In genomic region chr4:110022457-110022856, GRCh38 we compare ENCODE assay signal across 37 cellular contexts.
DNase-seq lines count a peak whose midpoint lies in the region; ATAC-seq, FAIRE-seq and TF ChIP-seq lines count a peak whose summit lies in the region.
"Had no signal": no experiment of that assay in that cellular context is flagged by ENCODE, and none has a peak within 500 bp of the region (broad histone marks: within the 10 kb centered on the region; RNA-seq: fewer than 3 reads in every experiment).

No MANE protein-coding gene starts in this region.

- WGBS in HepG2 (ENCODE audit: low lambda C conversion rate), result 22% methylated on average over 4 of the region's 4 CpGs
- 66% methylated on average over 3 of the region's 4 CpGs for WGBS in right lobe of liver (ENCODE audit: insufficient coverage, low coverage, low lambda C conversion rate, missing lambda C conversion rate)
- WGBS in IMR-90 (ENCODE audit: extremely low coverage in 2 of 2, insufficient read length in 1 of 2), 2 experiments, result 90% methylated on average over 2 of the region's 4 CpGs; no CpG with 5 or more reads in 1 of the 2 experiments
- whole genome bisulfite sequencing in K562 (ENCODE audit: insufficient coverage, low coverage, missing lambda C conversion rate), result 0% methylated on average over 4 of the region's 4 CpGs
- WGBS in esophagus muscularis mucosa, result 96% methylated on average over 4 of the region's 4 CpGs

- H4K8ac ChIP-seq in IMR-90 (ENCODE audit: low read depth in 2 of 2, low read length in 2 of 2), result no peak overlapping the region

- H3K4me3 ChIP-seq in HepG2 (replicated peaks in 1 of 3; ENCODE audit: insufficient read depth in 1 of 3, low read depth in 2 of 3, low read length in 3 of 3) (no peak overlapping the region), right lobe of liver (no peak overlapping the region), IMR-90 (ENCODE audit: insufficient read depth, low read depth, low read length) (no peak overlapping the region), K562 (no peak overlapping the region), esophagus muscularis mucosa (no peak overlapping the region)
- H3K4me3 ChIP-seq: A549; BLaER1; BLaER1 treated with 17β-estradiol and CSF1 and Interleukin-3, amounts not matched to agents 10 nM and 100 nM had no signal

- no peak overlapping the region for H3K18ac ChIP-seq in IMR-90 (ENCODE audit: low read depth, low read length)

- TF ChIP-seq RAD21 in HepG2 (CRISPR knock-in tag; IDR thresholded peaks at IDR 0.05) (no peak), IMR-90 (IDR thresholded peaks at IDR 0.05; ENCODE audit: low read length) (no peak), K562 (CRISPR knock-in tag; conservative IDR thresholded peaks at IDR 0.05 in 1 of 2, IDR thresholded peaks at IDR 0.05 in 1 of 2) (no peak)

- H4K20me1 ChIP-seq in HepG2 (ENCODE audit: insufficient read depth, low read length), result no peaks in the 10 kb centered on the region
- H4K20me1 ChIP-seq in IMR-90 (ENCODE audit: insufficient read depth, low read length), result no peaks in the 10 kb centered on the region
- no peaks in the 10 kb centered on the region for H4K20me1 ChIP-seq in K562 (replicated peaks; ENCODE audit: control insufficient read depth, insufficient read depth, low read length)
- H4K20me1 ChIP-seq: BLaER1; BLaER1 treated with 17β-estradiol and CSF1 and Interleukin-3, amounts not matched to agents 10 nM and 100 nM had no signal

- POLR2A ChIA-PET in HepG2 (lab: Yijun Ruan, JAX) (no interaction called here), IMR-90 (lab: Charles Lee; ENCODE audit: unreplicated experiment) (no interaction called here), K562 (lab: Yijun Ruan, JAX) (no interaction called here)

- H3K27ac Mint-ChIP-seq in osteocyte (ENCODE audit: unreplicated experiment), result no peak overlapping the region
- H3K27ac Mint-ChIP-seq: B cell; CD14-positive monocyte; CD4-positive, alpha-beta T cell; CD4-positive, CD25-positive, alpha-beta regulatory T cell; CD8-positive, alpha-beta T cell had no signal

- no peak overlapping the region for H2BK15ac ChIP-seq in IMR-90 (ENCODE audit: low read depth, low read length)

- no peak overlapping the region for H2BK120ac ChIP-seq in IMR-90 (ENCODE audit: low read depth, low read length)

- H3K36me3 ChIP-seq in HepG2 (replicated peaks in 1 of 2; ENCODE audit: control insufficient read depth in 1 of 2, insufficient read depth in 2 of 2, low read length in 2 of 2), result no peaks in the 10 kb centered on the region
- H3K36me3 ChIP-seq in right lobe of liver, result no peaks in the 10 kb centered on the region
- no peaks in the 10 kb centered on the region for H3K36me3 ChIP-seq in IMR-90 (ENCODE audit: control insufficient read depth, insufficient read depth, low read length)
- H3K36me3 ChIP-seq in K562 (ENCODE audit: control insufficient read depth, insufficient read depth, low read length), result no peaks in the 10 kb centered on the region
- no peaks in the 10 kb centered on the region for H3K36me3 ChIP-seq in esophagus muscularis mucosa
- H3K36me3 ChIP-seq: BE2C; BLaER1; BLaER1 treated with 17β-estradiol and CSF1 and Interleukin-3, amounts not matched to agents 10 nM and 100 nM had no signal

- H3K9ac ChIP-seq in HepG2 (ENCODE audit: insufficient read depth, low read depth, low read length), result no peak overlapping the region
- no peak overlapping the region for H3K9ac ChIP-seq in IMR-90 (ENCODE audit: low read depth, low read length)
- no peak overlapping the region for H3K9ac ChIP-seq in K562 (ENCODE audit: insufficient read depth in 1 of 2, low read depth in 2 of 2, low read length in 2 of 2)
- H3K9ac ChIP-seq: BLaER1; BLaER1 treated with 17β-estradiol and CSF1 and Interleukin-3, amounts not matched to agents 10 nM and 100 nM had no signal

- H3K14ac ChIP-seq in IMR-90 (replicated peaks; ENCODE audit: low read depth, low read length), result no peak overlapping the region

- dilution Hi-C loops in IMR-90 (cut with HindIII; ENCODE audit: low sequenced_read_pairs, unreplicated experiment), result no loop called here

- H2AK9ac ChIP-seq in IMR-90 (replicated peaks; ENCODE audit: low read depth, low read length, poor library complexity), result no peak overlapping the region

- H3K23ac ChIP-seq in IMR-90 (ENCODE audit: low read depth, low read length), result no peak overlapping the region

- TF ChIP-seq POLR2A in HepG2 (IDR thresholded peaks at IDR 0.05; ENCODE audit: insufficient read depth in 1 of 2, low read depth in 2 of 2, low read length in 2 of 2), result no peak
- no peak for TF ChIP-seq POLR2A in right lobe of liver (IDR thresholded peaks at IDR 0.05)
- TF ChIP-seq POLR2A in IMR-90 (IDR thresholded peaks at IDR 0.05; ENCODE audit: low read depth, low read length), result no peak
- TF ChIP-seq POLR2A in K562 (conservative IDR thresholded peaks at IDR 0.05), result no peak
- TF ChIP-seq POLR2A in esophagus muscularis mucosa (IDR thresholded peaks at IDR 0.05; ENCODE audit: low read depth), result no peak

- H3K4ac ChIP-seq in IMR-90 (ENCODE audit: low read depth, low read length), result no peak overlapping the region

- peaks cover 0 to 10% of the 10 kb centered on the region in 2 experiments; a peak in 3 of 5 replicates for H3K27me3 ChIP-seq in HepG2 (ENCODE audit: control insufficient read depth in 1 of 2, insufficient read depth in 2 of 2, low read length in 2 of 2)
- H3K27me3 ChIP-seq in right lobe of liver, result no peaks in the 10 kb centered on the region
- H3K27me3 ChIP-seq in IMR-90 (ENCODE audit: control insufficient read depth, insufficient read depth, low read length), result no peaks in the 10 kb centered on the region; the same call in 1 of the 2 replicates
- peaks cover 2 to 4% of the 10 kb centered on the region in 2 experiments; a peak in 1 of 5 replicates for H3K27me3 ChIP-seq in K562 (ENCODE audit: control insufficient read depth in 2 of 2, insufficient read depth in 2 of 2, low read length in 2 of 2)
- H3K27me3 ChIP-seq in esophagus muscularis mucosa, result no peaks in the 10 kb centered on the region
- H3K27me3 ChIP-seq: BLaER1 had no signal

- H3K9me3 ChIP-seq in HepG2 (ENCODE audit: low read length) (no peaks in the 10 kb centered on the region), right lobe of liver (no peaks in the 10 kb centered on the region), IMR-90 (ENCODE audit: control insufficient read depth, insufficient read depth, low read length) (no peaks in the 10 kb centered on the region), K562 (replicated peaks; ENCODE audit: control insufficient read depth, insufficient read depth, low read depth, low read length) (no peaks in the 10 kb centered on the region), esophagus muscularis mucosa (no peaks in the 10 kb centered on the region)
- H3K9me3 ChIP-seq: A549, BE2C, BLaER1, Caco-2 had no signal

- CTCF ChIA-PET in HepG2 (lab: Yijun Ruan, JAX; ENCODE audit: low intra/inter-chr PET ratio, low total read pairs), result no interaction called here
- CTCF ChIA-PET in IMR-90 (lab: Yijun Ruan, JAX), result interaction anchor here (1.0 kb wide), 1 partner anchor 16 kb away, joined by 4 read pairs; no protein-coding TSS in a partner anchor
- CTCF ChIA-PET in K562 (lab: Yijun Ruan, JAX; ENCODE audit: low intra/inter-chr PET ratio), result no interaction called here

- no peak for ATAC-seq in HepG2
- no peak for ATAC-seq in right lobe of liver
- no peak for ATAC-seq in IMR-90 (ENCODE audit: low read depth)
- no peak for ATAC-seq in K562
- ATAC-seq: A549; CD8-positive, alpha-beta T cell had no signal

- peaks cover 10% of the 10 kb centered on the region for H3K4me1 ChIP-seq in HepG2 (ENCODE audit: insufficient read depth, low read length)
- H3K4me1 ChIP-seq in right lobe of liver, result no peaks in the 10 kb centered on the region
- H3K4me1 ChIP-seq in IMR-90 (ENCODE audit: control insufficient read depth, insufficient read depth, low read length), result no peaks in the 10 kb centered on the region
- no peaks in the 10 kb centered on the region for H3K4me1 ChIP-seq in K562 (replicated peaks in 1 of 2; ENCODE audit: control insufficient read depth in 2 of 2, insufficient read depth in 2 of 2, low read length in 2 of 2)
- H3K4me1 ChIP-seq in esophagus muscularis mucosa, result no peaks in the 10 kb centered on the region
- H3K4me1 ChIP-seq: BE2C had no signal

- in situ Hi-C loops in HepG2 (cut with HindIII; ENCODE audit: extremely low pct_ligation_motif_present, low pct_unique_long_range_greater_than_20kb), result loop anchor here (25.0 kb wide), 1 partner anchor 1615 kb away; no protein-coding TSS in a partner anchor
- in situ Hi-C loops in IMR-90 (cut with MboI; ENCODE audit: low sequenced_read_pairs), result loop anchor here (25.0 kb wide), 1 partner anchor 290 kb away; no protein-coding TSS in a partner anchor
- in situ Hi-C loops in K562 (cut with MboI), result no loop called here

- intact Hi-C loops in HepG2 (cut with micrococcal nuclease; ENCODE audit: unreplicated experiment) (no loop called here), right lobe of liver (cut with DNase I) (no loop called here), IMR-90 (cut with micrococcal nuclease) (no loop called here), K562 (cut with micrococcal nuclease) (no loop called here), esophagus muscularis mucosa (cut with DNase I) (no loop called here), head of caudate nucleus (cut with DNase I) (no loop called here)

- H2AFZ ChIP-seq in HepG2 (ENCODE audit: low read length) (no peak overlapping the region), IMR-90 (replicated peaks; ENCODE audit: low read length, poor library complexity) (no peak overlapping the region), K562 (ENCODE audit: low read depth, low read length) (no peak overlapping the region)

- H3K79me1 ChIP-seq in IMR-90 (ENCODE audit: low read depth in 1 of 2, low read length in 2 of 2), result no peaks in the 10 kb centered on the region

- peaks cover 20% of the 10 kb centered on the region for H3K4me1 Mint-ChIP-seq in osteocyte (ENCODE audit: unreplicated experiment)
- H3K4me1 Mint-ChIP-seq: B cell had no signal

- no peaks in the 10 kb centered on the region for H3K36me3 Mint-ChIP-seq in osteocyte (ENCODE audit: unreplicated experiment)
- H3K36me3 Mint-ChIP-seq: CD4-positive, alpha-beta memory T cell; CD4-positive, CD25-positive, alpha-beta regulatory T cell; CD8-positive, alpha-beta memory T cell; CD8-positive, alpha-beta T cell had no signal

- no peak overlapping the region for H3K56ac ChIP-seq in IMR-90 (ENCODE audit: extremely low read depth, insufficient read depth, low read length)

- H3K79me2 ChIP-seq in HepG2 (ENCODE audit: insufficient read depth, low read length), result no peaks in the 10 kb centered on the region
- H3K79me2 ChIP-seq in K562 (ENCODE audit: control insufficient read depth, insufficient read depth, low read length), result no peaks in the 10 kb centered on the region

- TF ChIP-seq CTCF in HepG2 (CRISPR knock-in tag; IDR thresholded peaks at IDR 0.05) (no peak), right lobe of liver (IDR thresholded peaks at IDR 0.05) (no peak), IMR-90 (conservative IDR thresholded peaks at IDR 0.05; ENCODE audit: low read depth, low read length) (no peak), K562 (IDR thresholded peaks at IDR 0.05 in 2 of 3, conservative IDR thresholded peaks at IDR 0.05 in 1 of 3; ENCODE audit: insufficient read depth in 2 of 3, low read depth in 1 of 3, low read length in 3 of 3) (no peak), esophagus muscularis mucosa (IDR thresholded peaks at IDR 0.05) (no peak), osteocyte (IDR thresholded peaks at IDR 0.05) (no peak)

- TF ChIP-seq EP300 in HepG2 (IDR thresholded peaks at IDR 0.05; ENCODE audit: low read depth in 2 of 2, low read length in 2 of 2) (no peak), HepG2 (CRISPR knock-in tag; IDR thresholded peaks at IDR 0.05; ENCODE audit: borderline replicate concordance) (no peak), K562 (IDR thresholded peaks at IDR 0.05; ENCODE audit: low read length) (no peak), esophagus muscularis mucosa (IDR thresholded peaks at IDR 0.05) (no peak)

- H3K4me2 ChIP-seq in HepG2 (ENCODE audit: low read depth, low read length) (no peak overlapping the region), IMR-90 (ENCODE audit: low read depth, low read length) (no peak overlapping the region), K562 (ENCODE audit: insufficient read depth, low read length) (no peak overlapping the region)
- H3K4me2 ChIP-seq: A549, BLaER1 had no signal

- H3K4me3 Mint-ChIP-seq in osteocyte (ENCODE audit: unreplicated experiment), result no peak overlapping the region
- H3K4me3 Mint-ChIP-seq: B cell; CD4-positive, alpha-beta memory T cell; CD4-positive, alpha-beta T cell; CD4-positive, CD25-positive, alpha-beta regulatory T cell; CD8-positive, alpha-beta memory T cell; CD8-positive, alpha-beta T cell had no signal

- no peaks in the 10 kb centered on the region for H3K27me3 Mint-ChIP-seq in osteocyte (ENCODE audit: unreplicated experiment)
- H3K27me3 Mint-ChIP-seq: CD4-positive, alpha-beta T cell had no signal

- DNase-seq in HepG2 (ENCODE audit: low spot score), result no peak
- DNase-seq in right lobe of liver, result no peak
- no peak for DNase-seq in IMR-90
- DNase-seq in K562 (ENCODE audit: extremely low read depth in 1 of 4, low spot score in 3 of 4), result no peak
- peak; percentile 26 for DNase-seq in esophagus muscularis mucosa (ENCODE audit: extremely low spot score)
- no peak for DNase-seq in osteocyte (ENCODE audit: extremely low spot score, unreplicated experiment)
- DNase-seq in putamen (ENCODE audit: low spot score), result no peak
- no peak for DNase-seq in head of caudate nucleus
- DNase-seq: 8988T; ACHN; AML-193; BE2C; C1 segment of cervical spinal cord; Caco-2; Calu3; CD4-positive, alpha-beta memory T cell; CD4-positive, alpha-beta T cell; CD4-positive, CD25-positive, alpha-beta regulatory T cell; CD8-positive, alpha-beta memory T cell; CD8-positive, alpha-beta T cell; COR-L47; DMS 273 treated with DMSO at 0.1 percent for 48 hours; DMS153; DMS53; DMS79; DMS79 treated with DMSO at 0.1 percent for 48 hours; DND-41; EL had no signal

- H3K9me1 ChIP-seq in IMR-90 (ENCODE audit: insufficient read depth, low read length), result no peaks in the 10 kb centered on the region
- H3K9me1 ChIP-seq in K562 (ENCODE audit: control insufficient read depth, insufficient read depth, low read length), result no peaks in the 10 kb centered on the region

- BruUV-seq in HepG2 (replicated peaks; lab: Mats Ljungman, UMichigan) (no TSS peak), IMR-90 (replicated peaks; lab: Mats Ljungman, UMichigan) (no TSS peak), K562 (replicated peaks; lab: Mats Ljungman, UMichigan) (no TSS peak)

- no peak overlapping the region for H3K27ac ChIP-seq in HepG2 (ENCODE audit: extremely low read length, insufficient read depth, low read length)
- no peak overlapping the region for H3K27ac ChIP-seq in right lobe of liver
- no peak overlapping the region for H3K27ac ChIP-seq in IMR-90 (ENCODE audit: insufficient read depth, low read length)
- H3K27ac ChIP-seq in K562 (ENCODE audit: extremely low read depth, low read depth, low read length), result no peak overlapping the region
- H3K27ac ChIP-seq in esophagus muscularis mucosa (replicated peaks in 1 of 4), result no peak overlapping the region
- H3K27ac ChIP-seq: 22Rv1; A549; BLaER1; BLaER1 treated with 17β-estradiol and CSF1 and Interleukin-3, amounts not matched to agents 10 nM and 100 nM; C4-2B had no signal

- no peak overlapping the region for H4K91ac ChIP-seq in IMR-90 (ENCODE audit: insufficient read depth, low read depth, low read length)

- no peaks in the 10 kb centered on the region for H3K9me3 Mint-ChIP-seq in osteocyte (ENCODE audit: unreplicated experiment)
- H3K9me3 Mint-ChIP-seq: CD4-positive, alpha-beta memory T cell; CD4-positive, alpha-beta T cell; CD8-positive, alpha-beta memory T cell; CD8-positive, alpha-beta T cell had no signal

- H4K5ac ChIP-seq in IMR-90 (ENCODE audit: low read depth, low read length), result no peak overlapping the region

- no peak overlapping the region for H2BK5ac ChIP-seq in IMR-90 (ENCODE audit: low read depth, low read length, poor library complexity, severe bottlenecking)

- FAIRE-seq in HepG2 (lab: Jason Lieb, UNC), result no peak
- no peak for FAIRE-seq in K562 (lab: Jason Lieb, UNC)
- FAIRE-seq: A204.1, A549, D721Med had no signal

- no peak overlapping the region for H2AK5ac ChIP-seq in IMR-90 (ENCODE audit: low read depth, low read length)

- H2BK20ac ChIP-seq in IMR-90 (ENCODE audit: low read depth, low read length), result no peak overlapping the region

Comparison
In these comparisons a context has a peak if more than half of its experiments do, and no peak if none do; other contexts are left out.
1. Of the 241 proteins assayed by ChIP-seq in both HepG2 and K562: peak only in HepG2: MAFF and MAFK; only in K562: MAFG; in both: none; in neither: 238.